21 cellular contexts compared by ENCODE assay signal in the genomic region with DNA sequence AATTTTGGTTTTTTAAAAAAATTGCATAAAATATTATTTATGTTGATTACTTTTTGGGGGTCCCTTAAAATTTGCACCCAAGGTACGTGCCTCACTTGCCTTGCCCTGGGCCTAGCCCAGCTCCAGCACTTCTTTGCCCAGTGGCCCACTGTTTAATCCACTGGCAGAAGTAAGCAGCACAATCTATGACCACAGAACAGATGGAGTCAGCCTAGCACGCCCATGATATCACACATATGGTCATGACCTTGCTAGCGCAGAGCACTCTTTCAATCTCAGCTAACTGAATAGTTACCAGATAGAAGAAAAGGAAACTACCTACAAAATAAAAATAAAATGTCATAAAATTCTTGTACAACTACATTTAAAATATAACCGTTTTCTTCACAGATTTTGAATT. TPM values are rescaled to one million over a fixed set of nuclear protein-coding genes. Genes with fewer than 3 reads are reported as not detected.
DNase-seq lines count a peak whose midpoint lies in the region; ATAC-seq and TF ChIP-seq lines count a peak whose summit lies in the region.
"Had no signal": no experiment of that assay in that cellular context is flagged by ENCODE, and none has a peak within 500 bp of the region (broad histone marks: within the 10 kb centered on the region; RNA-seq: fewer than 3 reads in every experiment).

No MANE protein-coding gene starts in this region.

- peak overlapping the region; percentile 15 to 100 (median 94) for H3K4me3 Mint-ChIP-seq in CD4-positive, CD25-positive, alpha-beta regulatory T cell
- no peak overlapping the region for H3K4me3 Mint-ChIP-seq in activated naive CD8-positive, alpha-beta T cell treated with anti-CD3 and anti-CD28 coated beads for 36 hours
- H3K4me3 Mint-ChIP-seq in Caco-2 (ENCODE audit: unreplicated experiment): no peak overlapping the region

- BruUV-seq in Caco-2 (replicated peaks; lab: Mats Ljungman, UMichigan): no TSS peak

- no peak for DNase-seq in CD4-positive, CD25-positive, alpha-beta regulatory T cell
- DNase-seq in G401 (ENCODE audit: low spot score) (peak; percentile 64), myocyte (ENCODE audit: low read depth) (peak; percentile 77), Caco-2 (no peak), tibial nerve (ENCODE audit: low spot score in 2 of 2) (no peak)
- no peak for DNase-seq in activated naive CD8-positive, alpha-beta T cell treated with anti-CD3 and anti-CD28 coated beads for 36 hours
- DNase-seq in stimulated activated CD4-positive, alpha-beta T cell treated with anti-CD3 and anti-CD28 coated beads, Interleukin-15, amount 100 ng/mL, for 24 hours: no peak
- DNase-seq: activated CD4-positive, alpha-beta T cell treated with anti-CD3 and anti-CD28 coated beads for 1 hour; activated gamma-delta T cell; GF-D8; Kasumi-1; NCI-H1105 treated with DMSO at 0.1 percent for 48 hours; NCI-H2171 treated with DMSO at 0.1 percent for 48 hours; NCI-H748 treated with DMSO at 0.1 percent for 48 hours; PC-9; stimulated activated CD4-positive, alpha-beta T cell treated with anti-CD3 and anti-CD28 coated beads, Interleukin-2, amount 100 ng/mL, for 24 hours; uterus had no signal

- H3K4me1 ChIP-seq in CD4-positive, CD25-positive, alpha-beta regulatory T cell (ENCODE audit: control insufficient read depth, insufficient read depth, low read length, poor library complexity, severe bottlenecking): peaks cover 53% of the 10 kb centered on the region
- H3K4me1 ChIP-seq in Caco-2 (peaks cover 6% of the 10 kb centered on the region), tibial nerve (peaks cover 0 to 52% (median 20%) of the 10 kb centered on the region in 4 donors)
- H3K4me1 ChIP-seq: uterus had no signal

- peak overlapping the region in 2 of 3 donors; percentile 81 to 90 for H3K27ac Mint-ChIP-seq in CD4-positive, CD25-positive, alpha-beta regulatory T cell
- peak overlapping the region; percentile 54 for H3K27ac Mint-ChIP-seq in activated naive CD8-positive, alpha-beta T cell treated with anti-CD3 and anti-CD28 coated beads for 36 hours
- no peak overlapping the region for H3K27ac Mint-ChIP-seq in Caco-2 (ENCODE audit: unreplicated experiment)

- H3K9me3 Mint-ChIP-seq in CD4-positive, CD25-positive, alpha-beta regulatory T cell: no peaks in the 10 kb centered on the region
- H3K9me3 Mint-ChIP-seq in activated naive CD8-positive, alpha-beta T cell treated with anti-CD3 and anti-CD28 coated beads for 36 hours: no peaks in the 10 kb centered on the region
- H3K9me3 Mint-ChIP-seq in Caco-2 (ENCODE audit: unreplicated experiment): no peaks in the 10 kb centered on the region

- no peak for TF ChIP-seq POLR2A in tibial nerve (IDR thresholded peaks at IDR 0.05)

- H3K4me1 Mint-ChIP-seq in CD4-positive, CD25-positive, alpha-beta regulatory T cell: peaks cover 32 to 68% (median 48%) of the 10 kb centered on the region in 4 donors
- peaks cover 55% of the 10 kb centered on the region for H3K4me1 Mint-ChIP-seq in activated naive CD8-positive, alpha-beta T cell treated with anti-CD3 and anti-CD28 coated beads for 36 hours
- peaks cover 13% of the 10 kb centered on the region for H3K4me1 Mint-ChIP-seq in Caco-2 (ENCODE audit: low read depth, unreplicated experiment)

- TF ChIP-seq CTCF in Caco-2 (IDR thresholded peaks at IDR 0.05; ENCODE audit: insufficient read depth in 1 of 2, low read depth in 1 of 2, low read length in 1 of 2, severe bottlenecking in 1 of 2, unreplicated experiment in 1 of 2) (no peak), tibial nerve (IDR thresholded peaks at IDR 0.05) (no peak)

- no peaks in the 10 kb centered on the region for H3K9me3 ChIP-seq in CD4-positive, CD25-positive, alpha-beta regulatory T cell (ENCODE audit: control insufficient read depth in 2 of 2, low read length in 2 of 2)
- H3K9me3 ChIP-seq in Caco-2: no peaks in the 10 kb centered on the region
- H3K9me3 ChIP-seq in tibial nerve: no peaks in the 10 kb centered on the region
- H3K9me3 ChIP-seq: uterus had no signal

- no peak for TF ChIP-seq EP300 in tibial nerve (IDR thresholded peaks at IDR 0.05)

- peaks cover 46% of the 10 kb centered on the region for H3K36me3 Mint-ChIP-seq in CD4-positive, CD25-positive, alpha-beta regulatory T cell
- peaks cover 29% of the 10 kb centered on the region for H3K36me3 Mint-ChIP-seq in activated naive CD8-positive, alpha-beta T cell treated with anti-CD3 and anti-CD28 coated beads for 36 hours
- H3K36me3 Mint-ChIP-seq in Caco-2 (ENCODE audit: insufficient read depth, unreplicated experiment): peaks cover 73% of the 10 kb centered on the region

- H3K4me3 ChIP-seq in CD4-positive, CD25-positive, alpha-beta regulatory T cell (ENCODE audit: low read depth, low read length): peak overlapping the region; percentile 99
- no peak overlapping the region for H3K4me3 ChIP-seq in Caco-2 (ENCODE audit: low read depth, low read length)
- no peak overlapping the region for H3K4me3 ChIP-seq in tibial nerve
- H3K4me3 ChIP-seq: PC-9, uterus had no signal

- peak overlapping the region; percentile 29 for H3K27ac ChIP-seq in CD4-positive, CD25-positive, alpha-beta regulatory T cell (ENCODE audit: insufficient read depth, low read length, poor library complexity, severe bottlenecking)
- H3K27ac ChIP-seq in tibial nerve: no peak overlapping the region
- H3K27ac ChIP-seq: PC-9, uterus had no signal

- POLR2A ChIA-PET in Caco-2 (lab: Charles Lee): no interaction called here

- no peaks in the 10 kb centered on the region for H3K27me3 Mint-ChIP-seq in CD4-positive, CD25-positive, alpha-beta regulatory T cell
- no peaks in the 10 kb centered on the region for H3K27me3 Mint-ChIP-seq in activated naive CD8-positive, alpha-beta T cell treated with anti-CD3 and anti-CD28 coated beads for 36 hours
- no peaks in the 10 kb centered on the region for H3K27me3 Mint-ChIP-seq in Caco-2 (ENCODE audit: insufficient read depth, unreplicated experiment)

- CTCF ChIA-PET in Caco-2 (lab: Charles Lee): no interaction called here

- in situ Hi-C loops in G401 (cut with HindIII; ENCODE audit: low sequenced_read_pairs): no loop called here

- intact Hi-C loops in Caco-2 (cut with micrococcal nuclease; ENCODE audit: unreplicated experiment): no loop called here

- ATAC-seq in CD4-positive, CD25-positive, alpha-beta regulatory T cell (ENCODE audit: low read depth in 2 of 2): no peak
- ATAC-seq in HG03469 (IDR thresholded peaks at IDR 0.05; ENCODE audit: unreplicated experiment): no peak

- no peaks in the 10 kb centered on the region for H3K27me3 ChIP-seq in CD4-positive, CD25-positive, alpha-beta regulatory T cell (ENCODE audit: control insufficient read depth, insufficient read depth, low read length)
- H3K27me3 ChIP-seq in Caco-2 (replicated peaks; ENCODE audit: control insufficient read depth, insufficient read depth, low read length) (no peaks in the 10 kb centered on the region), tibial nerve (no peaks in the 10 kb centered on the region)
- H3K27me3 ChIP-seq: uterus had no signal

- WGBS in tibial nerve, 2 donors: 79 to 82% methylated on average over 4 of the region's 4 CpGs

- peaks cover 56% of the 10 kb centered on the region for H3K36me3 ChIP-seq in CD4-positive, CD25-positive, alpha-beta regulatory T cell (ENCODE audit: control insufficient read depth, insufficient read depth, low read length)
- no peaks in the 10 kb centered on the region for H3K36me3 ChIP-seq in Caco-2 (ENCODE audit: control insufficient read depth, insufficient read depth, low read length)
- peaks cover 0 to 47% (median 9%) of the 10 kb centered on the region in 3 donors for H3K36me3 ChIP-seq in tibial nerve
- H3K36me3 ChIP-seq: uterus had no signal

RNA-seq across cellular contexts. Expression of gene OGA, which starts 5.6 kb away (rescaled TPM):
- 442 TPM for total RNA-seq in CD4-positive, CD25-positive, alpha-beta regulatory T cell
- polyA plus RNA-seq in CD4-positive, CD25-positive, alpha-beta regulatory T cell: 10 to 100 TPM; 36.7 to 42.2 (median 41.3) TPM
- total RNA-seq in G401 (2014; rRNA removed; shearing (Covaris generic)): 56.1 and 67.4 TPM in 2 replicates
- total RNA-seq in activated naive CD8-positive, alpha-beta T cell treated with anti-CD3 and anti-CD28 coated beads for 36 hours: 100 to 1,000 TPM in 1 of 2 experiments, 10 to 100 TPM in 1; 92.2 to 100 TPM
- 77.9 and 89.4 TPM in 2 replicates for total RNA-seq in myocyte
- polyA plus RNA-seq in myocyte (2012): 53.8 TPM
- total RNA-seq in Caco-2 (2022): 76.9 and 84.3 TPM in 2 replicates
- total RNA-seq in tibial nerve: 100 to 1,000 TPM; 206 to 249 (median 224) TPM

RNA-seq across cellular contexts. Expression of gene NPM3, which starts 29.4 kb away (rescaled TPM):
- 7.3 TPM for total RNA-seq in CD4-positive, CD25-positive, alpha-beta regulatory T cell
- polyA plus RNA-seq in CD4-positive, CD25-positive, alpha-beta regulatory T cell: 1 to 10 TPM; 3.1 to 4.5 (median 3.1) TPM
- 235 and 256 TPM in 2 replicates for total RNA-seq in G401 (2014; rRNA removed; shearing (Covaris generic))
- total RNA-seq in activated naive CD8-positive, alpha-beta T cell treated with anti-CD3 and anti-CD28 coated beads for 36 hours: 100 to 1,000 TPM; 255 to 260 TPM
- total RNA-seq in myocyte (60.9 and 62.4 TPM in 2 replicates), Caco-2 (2022) (92.6 and 103 TPM in 2 replicates), tibial nerve (10 to 100 TPM; 17.5 to 47.7 (median 30.1) TPM)
- polyA plus RNA-seq in myocyte (2012): 60.3 TPM

RNA-seq across cellular contexts. Expression of gene KCNIP2, which starts 31.0 kb away (rescaled TPM):
- 1.6 TPM for total RNA-seq in CD4-positive, CD25-positive, alpha-beta regulatory T cell
- polyA plus RNA-seq in CD4-positive, CD25-positive, alpha-beta regulatory T cell: under 1 TPM in 1 of 4 donors, not detected in 3; 0.08 TPM
- not detected in 2 replicates for total RNA-seq in G401 (2014; rRNA removed; shearing (Covaris generic))
- total RNA-seq in activated naive CD8-positive, alpha-beta T cell treated with anti-CD3 and anti-CD28 coated beads for 36 hours: 1 to 10 TPM; 1.1 to 1.7 TPM
- total RNA-seq in myocyte: 0.45 and 0.83 TPM in 2 replicates
- polyA plus RNA-seq in myocyte (2012): 2.0 TPM
- 5.5 and 6.1 TPM in 2 replicates for total RNA-seq in Caco-2 (2022)
- 10 to 100 TPM in 3 of 4 donors, 1 to 10 TPM in 1; 6.1 to 63.9 (median 37.2) TPM for total RNA-seq in tibial nerve

RNA-seq across cellular contexts. Expression of gene FGF8, which starts 36.7 kb away (rescaled TPM):
- not detected for total RNA-seq in CD4-positive, CD25-positive, alpha-beta regulatory T cell
- not detected for polyA plus RNA-seq in CD4-positive, CD25-positive, alpha-beta regulatory T cell
- total RNA-seq in G401 (2014; rRNA removed; shearing (Covaris generic)): 7.4 and 14.8 TPM in 2 replicates
- total RNA-seq in activated naive CD8-positive, alpha-beta T cell treated with anti-CD3 and anti-CD28 coated beads for 36 hours: not detected
- 0.35 TPM in 1 of 2 replicates, not detected in the other for total RNA-seq in myocyte
- polyA plus RNA-seq in myocyte (2012): not detected
- 0.68 TPM in 1 of 2 replicates, not detected in the other for total RNA-seq in Caco-2 (2022)
- not detected for total RNA-seq in tibial nerve
- total RNA-seq: aorta, HT-29, mononuclear cell, PC-9, uterus had no signal
- polyA plus RNA-seq: aorta had no signal

Comparison
In these comparisons a context has a peak if more than half of its experiments do, and no peak if none do; other contexts are left out.
1. DNase-seq: peak in G401 (single experiment) and myocyte (single experiment); none in CD4-positive, CD25-positive, alpha-beta regulatory T cell (0 of 3), activated naive CD8-positive, alpha-beta T cell treated with anti-CD3 and anti-CD28 coated beads for 36 hours (single experiment), stimulated activated CD4-positive, alpha-beta T cell treated with anti-CD3 and anti-CD28 coated beads, Interleukin-15, amount 100 ng/mL, for 24 hours (single experiment), Caco-2 (0 of 2) and tibial nerve (0 of 2).
2. H3K4me3 Mint-ChIP-seq: peak in CD4-positive, CD25-positive, alpha-beta regulatory T cell (4 of 4); none in activated naive CD8-positive, alpha-beta T cell treated with anti-CD3 and anti-CD28 coated beads for 36 hours (single experiment) and Caco-2 (single experiment).